8 cellular contexts compared by ENCODE assay signal in genomic region chr16:13866073-13866472, GRCh38. TPM values are rescaled to one million over a fixed set of nuclear protein-coding genes. Genes with fewer than 3 reads are reported as not detected.
DNase-seq lines count a peak whose midpoint lies in the region; ATAC-seq, FAIRE-seq and TF ChIP-seq lines count a peak whose summit lies in the region.

No MANE protein-coding gene starts in this region.

- DNase-seq in COLO668 (lab: John Stamatoyannopoulos, UW; ENCODE audit: unreplicated experiment) (peak; percentile 75), H54 (ENCODE audit: insufficient read length, low spot score) (peak; percentile 46), NCI-H226 (peak; percentile 2), fibroblast of the conjunctiva (ENCODE audit: low read depth) (peak; percentile 78), omental fat pad (ENCODE audit: low spot score) (peak; percentile 56), hippocampal formation (lab: John Stamatoyannopoulos, UW) (no peak), NCI-H1105 treated with DMSO at 0.1 percent for 48 hours (lab: John Stamatoyannopoulos, UW) (no peak)
- peak; percentile 60 for DNase-seq in activated CD8-positive, alpha-beta memory T cell treated with anti-CD3 and anti-CD28 coated beads, Interleukin-2, amount 50 U/mL, for 48 hours

- TF ChIP-seq POLR2A in H54 (IDR thresholded peaks at IDR 0.05; ENCODE audit: low read depth, low read length), result no peak

- ATAC-seq in omental fat pad (ENCODE audit: low FRiP score), result no peak

- FAIRE-seq in H54 (lab: Jason Lieb, UNC), result peak; percentile 72

- TF ChIP-seq CTCF in omental fat pad (IDR thresholded peaks at IDR 0.05), result no peak

RNA-seq across cellular contexts. Expression of gene ERCC4, which starts 53.9 kb away (rescaled TPM):
- 1 to 10 TPM; 4.8 to 8.7 (median 6.0) TPM for total RNA-seq in omental fat pad

Comparison
In these comparisons a context has a peak if more than half of its experiments do, and no peak if none do; other contexts are left out.
1. DNase-seq: peak in COLO668 (single experiment), H54 (single experiment), NCI-H226 (single experiment), activated CD8-positive, alpha-beta memory T cell treated with anti-CD3 and anti-CD28 coated beads, Interleukin-2, amount 50 U/mL, for 48 hours (single experiment), fibroblast of the conjunctiva (single experiment) and omental fat pad (single experiment); none in hippocampal formation (0 of 2) and NCI-H1105 treated with DMSO at 0.1 percent for 48 hours (single experiment).